ENCODE assay signal across 14 cellular contexts in genomic region chr3:59245879-59246501, GRCh38.
DNase-seq lines count a peak whose midpoint lies in the region; TF ChIP-seq lines count a peak whose summit lies in the region.
"Had no signal": no experiment of that assay in that cellular context is flagged by ENCODE, and none has a peak within 500 bp of the region (broad histone marks: within the 10 kb centered on the region; RNA-seq: fewer than 3 reads in every experiment).

No MANE protein-coding gene starts in this region.

- DNase-seq in A673 (ENCODE audit: low spot score) (peak; percentile 19), HT1080 (ENCODE audit: low read depth) (peak; percentile 89), astrocyte of the cerebellum (ENCODE audit: low read depth) (peak; percentile 53), medulla oblongata (ENCODE audit: extremely low spot score) (peak; percentile 49), GM20000 (ENCODE audit: low spot score) (no peak), germinal center (ENCODE audit: low spot score) (no peak)
- no peak for DNase-seq in stimulated activated naive CD4-positive, alpha-beta T cell treated with Interleukin-2 at 50 U/mL for 16 hours (lab: John Stamatoyannopoulos, UW)
- no peak for DNase-seq in activated CD4-positive, alpha-beta memory T cell treated with anti-CD3 and anti-CD28 coated beads for 36 hours
- DNase-seq: activated T-cell treated with anti-CD3 and anti-CD28 coated beads, Interleukin-2, amount 50 U/mL, for 24 hours; KBM-7; nephron progenitor cell; stimulated activated CD4-positive, alpha-beta T cell treated with anti-CD3 and anti-CD28 coated beads, Interleukin-2, amount 100 ng/mL, for 48 hours had no signal

- H3K27me3 Mint-ChIP-seq in activated CD4-positive, alpha-beta memory T cell treated with anti-CD3 and anti-CD28 coated beads for 36 hours, result no peaks in the 10 kb centered on the region
- H3K27me3 Mint-ChIP-seq: activated T-cell treated with anti-CD3 and anti-CD28 coated beads, Interleukin-2, amount 50 U/mL, for 24 hours; dendritic cell treated with granulocyte-macrophage colony-stimulating factor and Interleukin-4, amounts not matched to agents 40 ng/mL and 50 ng/mL, for 4 days had no signal

- POLR2A ChIA-PET in A673 (lab: Charles Lee; ENCODE audit: low non-redundant PET), result no interaction called here
- POLR2A ChIA-PET in activated CD4-positive, alpha-beta memory T cell treated with anti-CD3 and anti-CD28 coated beads for 36 hours (lab: Charles Lee), result no interaction called here

- in situ Hi-C loops in astrocyte of the cerebellum (cut with HindIII; ENCODE audit: low sequenced_read_pairs), result no loop called here

- H3K9me3 Mint-ChIP-seq in activated CD4-positive, alpha-beta memory T cell treated with anti-CD3 and anti-CD28 coated beads for 36 hours, result peaks cover 20% of the 10 kb centered on the region

- H3K27ac ChIP-seq in A673 (ENCODE audit: low read depth, low read length, poor library complexity, severe bottlenecking), result no peak overlapping the region
- H3K27ac ChIP-seq: thoracic aorta had no signal

- H3K4me3 Mint-ChIP-seq in activated CD4-positive, alpha-beta memory T cell treated with anti-CD3 and anti-CD28 coated beads for 36 hours, result no peak overlapping the region
- H3K4me3 Mint-ChIP-seq: activated T-cell treated with anti-CD3 and anti-CD28 coated beads, Interleukin-2, amount 50 U/mL, for 24 hours; dendritic cell treated with granulocyte-macrophage colony-stimulating factor and Interleukin-4, amounts not matched to agents 40 ng/mL and 50 ng/mL, for 4 days; nephron progenitor cell had no signal

- CTCF ChIA-PET in A673 (lab: Charles Lee), result no interaction called here
- CTCF ChIA-PET in activated CD4-positive, alpha-beta memory T cell treated with anti-CD3 and anti-CD28 coated beads for 36 hours (lab: Charles Lee), result interaction anchor here (0.7 kb wide), 1 partner anchor 772 kb away, joined by 4 read pairs; no protein-coding TSS in a partner anchor

- H3K4me1 ChIP-seq in A673 (ENCODE audit: insufficient read depth, low read length, poor library complexity, severe bottlenecking), result peaks cover 5% of the 10 kb centered on the region

- intact Hi-C loops in A673 (cut with micrococcal nuclease; ENCODE audit: unreplicated experiment), result no loop called here
- intact Hi-C loops in activated CD4-positive, alpha-beta memory T cell treated with anti-CD3 and anti-CD28 coated beads for 36 hours (cut with micrococcal nuclease), result no loop called here

- H3K9me3 ChIP-seq in A673 (ENCODE audit: low read depth, low read length, poor library complexity, severe bottlenecking), result no peaks in the 10 kb centered on the region
- H3K9me3 ChIP-seq: thoracic aorta had no signal

- no TSS peak for BruUV-seq in A673 (replicated peaks; lab: Mats Ljungman, UMichigan)

- TF ChIP-seq CTCF in A673 (conservative IDR thresholded peaks at IDR 0.05; ENCODE audit: low read depth, low read length), result no peak
- no peak for TF ChIP-seq CTCF in astrocyte of the cerebellum (IDR thresholded peaks at IDR 0.05; ENCODE audit: low read depth, low read length, missing control alignments)
- TF ChIP-seq CTCF in GM20000 (IDR thresholded peaks at IDR 0.05; ENCODE audit: extremely low read depth, missing control alignments), result no peak

- no peak overlapping the region for H3K4me3 ChIP-seq in A673 (ENCODE audit: low read depth, low read length, poor library complexity, severe bottlenecking)
- no peak overlapping the region for H3K4me3 ChIP-seq in astrocyte of the cerebellum (ENCODE audit: low read depth, low read length)
- H3K4me3 ChIP-seq: thoracic aorta had no signal

- H3K27ac Mint-ChIP-seq in activated CD4-positive, alpha-beta memory T cell treated with anti-CD3 and anti-CD28 coated beads for 36 hours, result no peak overlapping the region
- H3K27ac Mint-ChIP-seq: activated T-cell treated with anti-CD3 and anti-CD28 coated beads, Interleukin-2, amount 50 U/mL, for 24 hours; dendritic cell treated with granulocyte-macrophage colony-stimulating factor and Interleukin-4, amounts not matched to agents 40 ng/mL and 50 ng/mL, for 4 days; nephron progenitor cell had no signal

- H3K36me3 Mint-ChIP-seq in activated CD4-positive, alpha-beta memory T cell treated with anti-CD3 and anti-CD28 coated beads for 36 hours, result peaks cover 6% of the 10 kb centered on the region

- H3K36me3 ChIP-seq in A673 (ENCODE audit: insufficient read depth, low read length, poor library complexity, severe bottlenecking), result no peaks in the 10 kb centered on the region
- H3K36me3 ChIP-seq: thoracic aorta had no signal

- no peaks in the 10 kb centered on the region for H3K4me1 Mint-ChIP-seq in activated CD4-positive, alpha-beta memory T cell treated with anti-CD3 and anti-CD28 coated beads for 36 hours (ENCODE audit: low read depth)

- no peaks in the 10 kb centered on the region for H3K27me3 ChIP-seq in A673 (replicated peaks; ENCODE audit: insufficient read depth, low read depth, low read length, poor library complexity)

Comparison
In these comparisons a context has a peak if more than half of its experiments do, and no peak if none do; other contexts are left out.
1. DNase-seq: peak in A673 (single experiment), HT1080 (single experiment), astrocyte of the cerebellum (single experiment) and medulla oblongata (single experiment); none in GM20000 (single experiment), stimulated activated naive CD4-positive, alpha-beta T cell treated with Interleukin-2 at 50 U/mL for 16 hours (single experiment), activated CD4-positive, alpha-beta memory T cell treated with anti-CD3 and anti-CD28 coated beads for 36 hours (single experiment) and germinal center (single experiment).